1 cellular context compared by ENCODE assay signal in genomic region chr20:57390604-57391438, GRCh38.
TF ChIP-seq lines count a peak whose summit lies in the region.

TSS of gene RBM38 (plus strand) at chr20:57391396. CDS start at chr20:57391582, 186 bp downstream.

TF ChIP-seq in HepG2, 621 proteins besides CTCF, POLR2A, EP300 and RAD21 (continued from another document and continues in another):
- no peak for TF ChIP-seq FOXO4 (CRISPR knock-in tag; conservative IDR thresholded peaks at IDR 0.05)
- TF ChIP-seq ZNF619 (CRISPR knock-in tag; IDR thresholded peaks at IDR 0.05): no peak
- no peak for TF ChIP-seq HNF4A (CRISPR knock-in tag; IDR thresholded peaks at IDR 0.05)
- TF ChIP-seq NCOA5 (CRISPR knock-in tag; IDR thresholded peaks at IDR 0.05): no peak
- TF ChIP-seq RXRB (CRISPR knock-in tag; IDR thresholded peaks at IDR 0.05; ENCODE audit: borderline replicate concordance): no peak
- no peak for TF ChIP-seq SMARCC2 (IDR thresholded peaks at IDR 0.05)
- 0 out of 2 replicates have a peak, but pooled peaks have one; percentile 9 for TF ChIP-seq MED13 (CRISPR knock-in tag; IDR thresholded peaks at IDR 0.05)
- TF ChIP-seq THAP9 (CRISPR knock-in tag; IDR thresholded peaks at IDR 0.05; ENCODE audit: borderline replicate concordance): no peak
- TF ChIP-seq HMG20B (CRISPR knock-in tag; conservative IDR thresholded peaks at IDR 0.05): no peak
- TF ChIP-seq ZSCAN31 (CRISPR knock-in tag; IDR thresholded peaks at IDR 0.05; ENCODE audit: low read depth): 0 out of 2 replicates have a peak, but pooled peaks have one; percentile 67
- TF ChIP-seq ZNF737 (CRISPR knock-in tag; IDR thresholded peaks at IDR 0.05; ENCODE audit: borderline replicate concordance): no peak
- no peak for TF ChIP-seq ZBTB49 (CRISPR knock-in tag; IDR thresholded peaks at IDR 0.05; ENCODE audit: borderline replicate concordance)
- TF ChIP-seq HNF4G (IDR thresholded peaks at IDR 0.05; ENCODE audit: borderline replicate concordance, low read depth, low read length): peak; percentile 6; the same call in 1 of the 2 replicates
- no peak for TF ChIP-seq HNF4G (CRISPR knock-in tag; IDR thresholded peaks at IDR 0.05; ENCODE audit: borderline replicate concordance, low read depth)
- TF ChIP-seq SNAPC2 (CRISPR knock-in tag; IDR thresholded peaks at IDR 0.05): no peak
- no peak for TF ChIP-seq SMAD9 (CRISPR knock-in tag; IDR thresholded peaks at IDR 0.05)
- TF ChIP-seq ZSCAN30 (CRISPR knock-in tag; IDR thresholded peaks at IDR 0.05): no peak
- TF ChIP-seq MED1 (CRISPR knock-in tag; IDR thresholded peaks at IDR 0.05): no peak
- TF ChIP-seq ZNF616 (CRISPR knock-in tag; IDR thresholded peaks at IDR 0.05; ENCODE audit: low read depth): no peak
- peak; percentile 37; the same call in 1 of the 2 replicates for TF ChIP-seq CHD2 (IDR thresholded peaks at IDR 0.05; ENCODE audit: low read depth, low read length)
- TF ChIP-seq PRPF4 (IDR thresholded peaks at IDR 0.05; ENCODE audit: low read depth, low read length, poor library complexity, severe bottlenecking): peak; percentile 99
- no peak for TF ChIP-seq MEIS2 (CRISPR knock-in tag; IDR thresholded peaks at IDR 0.05)
- TF ChIP-seq ZSCAN25 (CRISPR knock-in tag; IDR thresholded peaks at IDR 0.05): no peak
- no peak for TF ChIP-seq ZNF761 (CRISPR knock-in tag; conservative IDR thresholded peaks at IDR 0.05)
- TF ChIP-seq THAP11 (CRISPR knock-in tag; IDR thresholded peaks at IDR 0.05): peak; percentile 95
- no peak for TF ChIP-seq DBP (CRISPR knock-in tag; IDR thresholded peaks at IDR 0.05; ENCODE audit: not compliant biosample characterization)
- TF ChIP-seq HDAC1 (CRISPR knock-in tag; IDR thresholded peaks at IDR 0.05): no peak
- TF ChIP-seq POGK (CRISPR knock-in tag; conservative IDR thresholded peaks at IDR 0.05): no peak
- 0 out of 2 replicates have a peak, but pooled peaks have one; percentile 74 for TF ChIP-seq SNAI1 (CRISPR knock-in tag; IDR thresholded peaks at IDR 0.05; ENCODE audit: borderline replicate concordance)
- TF ChIP-seq NFAT5 (CRISPR knock-in tag; IDR thresholded peaks at IDR 0.05): no peak
- no peak for TF ChIP-seq MTF1 (CRISPR knock-in tag; IDR thresholded peaks at IDR 0.05)
- no peak for TF ChIP-seq ZNF205 (CRISPR knock-in tag; IDR thresholded peaks at IDR 0.05)
- 0 out of 2 replicates have a peak, but pooled peaks have one; percentile 11 for TF ChIP-seq ZNF607 (CRISPR knock-in tag; IDR thresholded peaks at IDR 0.05; ENCODE audit: borderline replicate concordance)
- no peak for TF ChIP-seq TGIF2 (CRISPR knock-in tag; IDR thresholded peaks at IDR 0.05)
- TF ChIP-seq PATZ1 (CRISPR knock-in tag; IDR thresholded peaks at IDR 0.05): peak; percentile 90
- TF ChIP-seq SNAPC5 (CRISPR knock-in tag; IDR thresholded peaks at IDR 0.05; ENCODE audit: borderline replicate concordance): no peak
- TF ChIP-seq ATF5 (CRISPR knock-in tag; IDR thresholded peaks at IDR 0.05; ENCODE audit: low read depth): no peak
- TF ChIP-seq ZNF263 (CRISPR knock-in tag; IDR thresholded peaks at IDR 0.05): 0 out of 2 replicates have a peak, but pooled peaks have one; percentile 34
- TF ChIP-seq ZNF143 (CRISPR knock-in tag; IDR thresholded peaks at IDR 0.05): peak; percentile 84
- TF ChIP-seq U2AF1 (optimal IDR thresholded peaks at IDR 0.05; ENCODE audit: low read depth, low read length): peak; percentile 21
- TF ChIP-seq SOX5 (CRISPR knock-in tag; IDR thresholded peaks at IDR 0.05; ENCODE audit: borderline replicate concordance): no peak; the same call in 1 of the 2 replicates
- TF ChIP-seq NFKB2 (CRISPR knock-in tag; IDR thresholded peaks at IDR 0.05; ENCODE audit: borderline replicate concordance): peak; percentile 68; the same call in 1 of the 2 replicates
- TF ChIP-seq GTF2F1 (IDR thresholded peaks at IDR 0.05; ENCODE audit: low read length): no peak
- TF ChIP-seq DNMT3B (CRISPR knock-in tag; conservative IDR thresholded peaks at IDR 0.05): no peak
- TF ChIP-seq RFXANK (CRISPR knock-in tag; IDR thresholded peaks at IDR 0.05): no peak
- TF ChIP-seq GPN1 (CRISPR knock-in tag; IDR thresholded peaks at IDR 0.05; ENCODE audit: borderline replicate concordance): no peak
- TF ChIP-seq ZNF20 (CRISPR knock-in tag; IDR thresholded peaks at IDR 0.05): no peak
- no peak for TF ChIP-seq MIXL1 (CRISPR knock-in tag; IDR thresholded peaks at IDR 0.05)
- no peak for TF ChIP-seq KAT8 (CRISPR knock-in tag; IDR thresholded peaks at IDR 0.05)
- TF ChIP-seq ZNF362 (CRISPR knock-in tag; IDR thresholded peaks at IDR 0.05; ENCODE audit: borderline replicate concordance): 0 out of 2 replicates have a peak, but pooled peaks have one; percentile 27
